15 cellular contexts compared by ENCODE assay signal in genomic region chr18:74528913-74529312, GRCh38.
DNase-seq lines count a peak whose midpoint lies in the region; ATAC-seq lines count a peak whose summit lies in the region.
"Had no signal": no experiment of that assay in that cellular context is flagged by ENCODE, and none has a peak within 500 bp of the region (broad histone marks: within the 10 kb centered on the region; RNA-seq: fewer than 3 reads in every experiment).

No MANE protein-coding gene starts in this region.

- ATAC-seq in GM18517 (IDR thresholded peaks at IDR 0.05; ENCODE audit: unreplicated experiment) = peak; percentile 6
- ATAC-seq in HG03159 (IDR thresholded peaks at IDR 0.05; ENCODE audit: unreplicated experiment) = peak; percentile 6
- ATAC-seq in HG03457 (IDR thresholded peaks at IDR 0.05; ENCODE audit: unreplicated experiment) = no peak
- ATAC-seq in HG03521 (IDR thresholded peaks at IDR 0.05; ENCODE audit: unreplicated experiment) = no peak
- ATAC-seq: K562, PC-3, T-cell had no signal

- peak; percentile 64 for DNase-seq in superior temporal gyrus (ENCODE audit: extremely low spot score)
- DNase-seq in central memory CD4-positive, alpha-beta T cell = no peak
- DNase-seq: CD8-positive, alpha-beta memory T cell; NCI-H1048; NCI-H2227 treated with DMSO at 0.1 percent for 48 hours; NCI-H524 treated with DMSO at 0.1 percent for 48 hours; PC-3; T-cell had no signal

- peak overlapping the region; percentile 10 for H3K27ac ChIP-seq in cingulate gyrus (ENCODE audit: low read depth, low read length)
- H3K27ac ChIP-seq: SK-N-MC had no signal

Comparison
In these comparisons a context has a peak if more than half of its experiments do, and no peak if none do; other contexts are left out.
1. ATAC-seq: peak in GM18517 (single experiment) and HG03159 (single experiment); none in HG03457 (single experiment) and HG03521 (single experiment).